Comparison of ENCODE assay signal across 24 cellular contexts in genomic region chr5:131991593-131992324, GRCh38. TPM values are rescaled to one million over a fixed set of nuclear protein-coding genes. Genes with fewer than 3 reads are reported as not detected.
"Had no signal": no experiment of that assay in that cellular context is flagged by ENCODE, and none has a peak within 500 bp of the region (broad histone marks: within the 10 kb centered on the region; RNA-seq: fewer than 3 reads in every experiment).

No MANE protein-coding gene starts in this region.

- H3K4me3 ChIP-seq: adrenal gland, body of pancreas, Peyer's patch had no signal

- H3K27me3 ChIP-seq: adrenal gland, body of pancreas, Peyer's patch had no signal

- H3K9me3 ChIP-seq: adrenal gland, body of pancreas, Peyer's patch had no signal

- H3K4me1 ChIP-seq: adrenal gland, Peyer's patch had no signal

- DNase-seq: activated CD4-positive, alpha-beta T cell treated with anti-CD3 and anti-CD28 coated beads for 48 hours; activated CD4-positive, alpha-beta T cell treated with anti-CD3 and anti-CD28 coated beads, Interleukin-2, amount 50 U/mL, for 48 hours; activated CD4-positive, CD25-positive, alpha-beta regulatory T cell treated with anti-CD3 and anti-CD28 coated beads, Interleukin-2, amount 50 U/mL, for 72 hours; activated CD8-positive, alpha-beta memory T cell treated with anti-CD3 and anti-CD28 coated beads, Interleukin-2, amount 10 ng/mL, durations not matched to agents 7 days and 5 days; activated gamma-delta T cell treated with Interleukin-2 at 50 U/mL for 16 hours; activated T-cell treated with anti-CD3 and anti-CD28 coated beads, Interleukin-2, amount 50 U/mL, for 48 hours; adrenal gland; anterior cingulate cortex; body of pancreas; Karpas-422; MM.1S; NCI-H1105; NCI-H1436 treated with DMSO at 0.1 percent for 48 hours; NCI-H187; NCI-H2081; NCI-H510A treated with DMSO at 0.1 percent for 48 hours; NCI-H69; NK-92 treated with Interleukin-12 subunit alpha and Interleukin-12 subunit beta, amount 100 ng/mL, for 24 hours; OCI-M1; SHP77 treated with DMSO at 0.1 percent for 48 hours had no signal

- H3K36me3 ChIP-seq: adrenal gland, Peyer's patch had no signal

- H3K27ac ChIP-seq: adrenal gland, body of pancreas, Peyer's patch, RWPE1 had no signal

- ATAC-seq: activated CD8-positive, alpha-beta memory T cell treated with anti-CD3 and anti-CD28 coated beads, Interleukin-2, amount 10 ng/mL, durations not matched to agents 7 days and 5 days; activated T-helper 17 cell treated with anti-CD3 and anti-CD28 coated beads, Interleukin-2, amount 50 U/mL, for 72 hours; body of pancreas had no signal

RNA-seq across cellular contexts. Expression of gene MEIKIN, which starts 46.3 kb away (rescaled TPM):
- total RNA-seq: activated CD8-positive, alpha-beta memory T cell treated with anti-CD3 and anti-CD28 coated beads, Interleukin-2, amount 10 ng/mL, durations not matched to agents 7 days and 5 days; activated T-helper 17 cell treated with anti-CD3 and anti-CD28 coated beads, Interleukin-2, amount 50 U/mL, for 72 hours; adrenal gland; Peyer's patch; SK-MEL-5 had no signal
- polyA plus RNA-seq: adrenal gland had no signal
